8 cellular contexts compared by ENCODE assay signal in genomic region chr5:154189819-154190651, GRCh38. TPM values are rescaled to one million over a fixed set of nuclear protein-coding genes. Genes with fewer than 3 reads are reported as not detected.
DNase-seq lines count a peak whose midpoint lies in the region; ATAC-seq lines count a peak whose summit lies in the region.

No MANE protein-coding gene starts in this region.

- peaks cover 5% of the 10 kb centered on the region for H3K27me3 Mint-ChIP-seq in activated CD4-positive, alpha-beta memory T cell treated with anti-CD3 and anti-CD28 coated beads for 36 hours

- peaks cover 39% of the 10 kb centered on the region for H3K4me1 Mint-ChIP-seq in activated CD4-positive, alpha-beta memory T cell treated with anti-CD3 and anti-CD28 coated beads for 36 hours (ENCODE audit: low read depth)

- CTCF ChIA-PET in activated CD4-positive, alpha-beta memory T cell treated with anti-CD3 and anti-CD28 coated beads for 36 hours (lab: Charles Lee): interaction anchor here (0.7 to 7.9 kb wide), 25 partner anchors 8 to 215 kb away, joined by 3 to 60 read pairs (median 4); no protein-coding TSS in a partner anchor

- ATAC-seq in GM18870 (IDR thresholded peaks at IDR 0.05; ENCODE audit: unreplicated experiment): peak; percentile 67
- ATAC-seq in HG03097 (IDR thresholded peaks at IDR 0.05; ENCODE audit: low FRiP score, unreplicated experiment): peak; percentile 76

- peak overlapping the region; percentile 80 for H3K4me3 Mint-ChIP-seq in activated CD4-positive, alpha-beta memory T cell treated with anti-CD3 and anti-CD28 coated beads for 36 hours

- POLR2A ChIA-PET in activated CD4-positive, alpha-beta memory T cell treated with anti-CD3 and anti-CD28 coated beads for 36 hours (lab: Charles Lee): interaction anchor here (0.6 to 3.4 kb wide), 13 partner anchors 9 to 256 kb away, joined by 3 to 27 read pairs (median 3); partner anchors contain the start of genes FAM114A2 and MFAP3

- peak; percentile 86 for DNase-seq in Ammon's horn (ENCODE audit: low spot score)
- DNase-seq in NCI-H510A (lab: John Stamatoyannopoulos, UW): peak; percentile 43
- DNase-seq in activated CD4-positive, alpha-beta memory T cell treated with anti-CD3 and anti-CD28 coated beads for 36 hours: peak; percentile 83
- DNase-seq in effector CD4-positive, alpha-beta T cell: peak; percentile 69
- peak; percentile 77 to 83 for DNase-seq in lung microvascular endothelial cell (ENCODE audit: low read depth in 2 of 2)
- peak in 2 of 3 experiments; percentile 66 to 70 for DNase-seq in stimulated activated CD4-positive, alpha-beta T cell treated with anti-CD3 and anti-CD28 coated beads, TNF-alpha, amount 100 ng/mL, for 24 hours (ENCODE audit: low read depth in 3 of 3)

- no peaks in the 10 kb centered on the region for H3K9me3 Mint-ChIP-seq in activated CD4-positive, alpha-beta memory T cell treated with anti-CD3 and anti-CD28 coated beads for 36 hours

- H3K36me3 Mint-ChIP-seq in activated CD4-positive, alpha-beta memory T cell treated with anti-CD3 and anti-CD28 coated beads for 36 hours: peaks cover 3% of the 10 kb centered on the region

- intact Hi-C loops in activated CD4-positive, alpha-beta memory T cell treated with anti-CD3 and anti-CD28 coated beads for 36 hours (cut with micrococcal nuclease): loop anchor here (1.0 to 10.0 kb wide), 5 partner anchors 37 to 665 kb away; partner anchors contain the start of genes CNOT8, FAM114A2, FAXDC2 and MFAP3

- H3K27ac Mint-ChIP-seq in activated CD4-positive, alpha-beta memory T cell treated with anti-CD3 and anti-CD28 coated beads for 36 hours: peak overlapping the region; percentile 55

RNA-seq across cellular contexts. Expression of gene GALNT10, which starts 0.5 kb away (rescaled TPM):
- 10 to 100 TPM; 23.8 to 26.9 TPM for total RNA-seq in activated CD4-positive, alpha-beta memory T cell treated with anti-CD3 and anti-CD28 coated beads for 36 hours
- 30.2 and 30.5 TPM in 2 replicates for total RNA-seq in lung microvascular endothelial cell

Comparison
In these comparisons a context has a peak if more than half of its experiments do, and no peak if none do; other contexts are left out.
1. Peak in every context shown above with its lines: DNase-seq and ATAC-seq.